Comparison of ENCODE assay signal across 20 cellular contexts in the genomic region with DNA sequence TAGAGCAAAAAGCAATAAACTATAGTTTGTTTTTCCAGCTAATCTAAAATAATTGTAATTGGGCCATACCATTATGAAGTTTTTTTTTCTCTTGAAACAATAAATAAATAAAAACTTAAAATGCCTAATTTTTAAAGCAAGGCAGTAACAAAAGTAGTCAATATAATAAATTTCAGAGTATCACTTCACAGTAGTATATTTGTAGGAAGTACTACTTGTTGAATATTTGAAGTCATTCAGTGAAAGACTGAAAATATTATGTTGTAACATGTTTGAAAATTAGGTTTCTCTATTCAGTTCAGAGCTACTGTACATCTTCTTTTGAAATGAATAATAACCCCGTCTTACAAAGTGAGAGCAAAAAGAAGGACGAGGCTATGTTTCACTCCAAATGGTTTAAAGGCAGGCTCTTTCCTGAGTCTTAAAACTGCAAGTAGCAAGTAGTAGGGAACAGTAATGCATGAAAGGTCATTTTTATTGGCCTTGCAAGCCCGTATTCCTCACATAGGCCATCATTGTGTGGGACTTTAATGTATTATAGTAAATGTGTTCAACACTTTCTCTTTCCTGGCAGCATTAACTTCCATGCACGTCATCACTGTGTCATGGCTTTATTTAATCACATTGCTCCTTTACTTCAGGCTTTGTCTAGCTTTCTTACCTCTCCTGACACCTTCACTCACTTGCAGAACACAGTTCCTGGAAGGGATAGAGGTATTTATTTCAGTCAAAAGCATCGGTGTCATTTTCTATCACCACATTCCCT.
DNase-seq lines count a peak whose midpoint lies in the region; FAIRE-seq and TF ChIP-seq lines count a peak whose summit lies in the region.
"Had no signal": no experiment of that assay in that cellular context is flagged by ENCODE, and none has a peak within 500 bp of the region (broad histone marks: within the 10 kb centered on the region; RNA-seq: fewer than 3 reads in every experiment).

No MANE protein-coding gene starts in this region.

- no peak overlapping the region for H3K4me3 ChIP-seq in kidney (ENCODE audit: low read length in 2 of 2)
- no peak overlapping the region for H3K4me3 ChIP-seq in smooth muscle cell
- H3K4me3 ChIP-seq: Peyer's patch, SJSA1 had no signal

- no peak overlapping the region for H3K4me3 Mint-ChIP-seq in HFFc6
- H3K4me3 Mint-ChIP-seq: B cell; CD4-positive, CD25-positive, alpha-beta regulatory T cell had no signal

- peaks cover 0 to 2% of the 10 kb centered on the region in 2 donors for H3K36me3 ChIP-seq in kidney (ENCODE audit: control insufficient read depth in 1 of 2, insufficient read depth in 2 of 2, low read length in 2 of 2)
- no peaks in the 10 kb centered on the region for H3K36me3 ChIP-seq in smooth muscle cell (ENCODE audit: low read depth)
- H3K36me3 ChIP-seq: Peyer's patch, SJSA1 had no signal

- H3K27me3 ChIP-seq in smooth muscle cell (ENCODE audit: low read depth), result no peaks in the 10 kb centered on the region
- H3K27me3 ChIP-seq: Peyer's patch, SJSA1 had no signal

- H3K9me3 ChIP-seq in kidney (ENCODE audit: control insufficient read depth in 1 of 2, low read length in 2 of 2) (no peaks in the 10 kb centered on the region), smooth muscle cell (replicated peaks; ENCODE audit: low read depth) (no peaks in the 10 kb centered on the region)
- H3K9me3 ChIP-seq: Caco-2, Peyer's patch, SJSA1 had no signal

- no peak overlapping the region for H2AFZ ChIP-seq in smooth muscle cell (ENCODE audit: low read depth)

- DNase-seq in HFFc6, result no peak
- peak; percentile 35 for DNase-seq in astrocyte of the hippocampus (ENCODE audit: low read depth, low spot score)
- no peak for DNase-seq in kidney
- DNase-seq in smooth muscle cell (lab: John Stamatoyannopoulos, UW; ENCODE audit: unreplicated experiment), result no peak
- no peak for DNase-seq in SK-N-DZ (ENCODE audit: low spot score)
- no peak for DNase-seq in AG08396 (ENCODE audit: low spot score)
- DNase-seq in NCI-H1436 treated with DMSO at 0.1 percent for 48 hours (lab: John Stamatoyannopoulos, UW), result no peak
- DNase-seq: ACHN; Caco-2; CD4-positive, CD25-positive, alpha-beta regulatory T cell; KBM-7; NCI-H187; NCI-H2107; NCI-H510A; NCI-H748 treated with DMSO at 0.1 percent for 48 hours; NK-92 treated with Interleukin-12 subunit alpha and Interleukin-12 subunit beta, amount 100 ng/mL, for 24 hours; Peyer's patch had no signal

- H3K79me2 ChIP-seq in smooth muscle cell (ENCODE audit: low read depth), result no peaks in the 10 kb centered on the region

- H4K20me1 ChIP-seq in smooth muscle cell (ENCODE audit: low read depth), result no peaks in the 10 kb centered on the region

- peak; percentile 8 for FAIRE-seq in kidney (lab: Jason Lieb, UNC)
- FAIRE-seq: G401.6 had no signal

- peaks cover 61% of the 10 kb centered on the region for H3K4me1 Mint-ChIP-seq in HFFc6 (ENCODE audit: low read depth)
- H3K4me1 Mint-ChIP-seq: B cell had no signal

- no peaks in the 10 kb centered on the region for H3K27me3 Mint-ChIP-seq in HFFc6 (ENCODE audit: insufficient read depth)
- H3K27me3 Mint-ChIP-seq: B cell; CD4-positive, CD25-positive, alpha-beta regulatory T cell had no signal

- no peak overlapping the region for H3K9ac ChIP-seq in kidney (ENCODE audit: low read length in 2 of 2)
- no peak overlapping the region for H3K9ac ChIP-seq in smooth muscle cell (ENCODE audit: low read depth)

- intact Hi-C loops in kidney (cut with DNase I), result no loop called here

- H3F3A ChIP-seq in smooth muscle cell (ENCODE audit: low read depth), result peaks cover 6% of the 10 kb centered on the region

- TF ChIP-seq CTCF in HFFc6 (IDR thresholded peaks at IDR 0.05), result no peak
- no peak for TF ChIP-seq CTCF in kidney (IDR thresholded peaks at IDR 0.05; ENCODE audit: borderline replicate concordance, extremely low read depth, insufficient read depth)
- TF ChIP-seq CTCF in smooth muscle cell (IDR thresholded peaks at IDR 0.05; ENCODE audit: borderline replicate concordance, insufficient read depth, poor library complexity, severe bottlenecking), result no peak

- no peak overlapping the region for H3K27ac ChIP-seq in kidney (ENCODE audit: low read depth in 2 of 2, low read length in 2 of 2)
- H3K27ac ChIP-seq in smooth muscle cell (ENCODE audit: low read depth), result peak overlapping the region; percentile 5
- H3K27ac ChIP-seq: Peyer's patch, SJSA1 had no signal

- H3K4me2 ChIP-seq in smooth muscle cell, result no peak overlapping the region

- 68% methylated on average over 5 of the region's 5 CpGs for WGBS in smooth muscle cell (ENCODE audit: low lambda C conversion rate)

- H3K4me1 ChIP-seq in kidney (ENCODE audit: control insufficient read depth in 1 of 2, insufficient read depth in 1 of 2, low read depth in 1 of 2, low read length in 2 of 2) (no peaks in the 10 kb centered on the region), smooth muscle cell (ENCODE audit: low read depth) (peaks cover 11% of the 10 kb centered on the region)
- H3K4me1 ChIP-seq: Peyer's patch had no signal

- H3K36me3 Mint-ChIP-seq in HFFc6 (ENCODE audit: low read depth), result no peaks in the 10 kb centered on the region

- peak overlapping the region; percentile 58; the same call in 1 of the 2 replicates for H3K27ac Mint-ChIP-seq in HFFc6
- H3K27ac Mint-ChIP-seq: B cell; CD4-positive, CD25-positive, alpha-beta regulatory T cell had no signal

- H3K9me3 Mint-ChIP-seq in HFFc6, result no peaks in the 10 kb centered on the region
